27 cellular contexts compared by ENCODE assay signal in the genomic region with DNA sequence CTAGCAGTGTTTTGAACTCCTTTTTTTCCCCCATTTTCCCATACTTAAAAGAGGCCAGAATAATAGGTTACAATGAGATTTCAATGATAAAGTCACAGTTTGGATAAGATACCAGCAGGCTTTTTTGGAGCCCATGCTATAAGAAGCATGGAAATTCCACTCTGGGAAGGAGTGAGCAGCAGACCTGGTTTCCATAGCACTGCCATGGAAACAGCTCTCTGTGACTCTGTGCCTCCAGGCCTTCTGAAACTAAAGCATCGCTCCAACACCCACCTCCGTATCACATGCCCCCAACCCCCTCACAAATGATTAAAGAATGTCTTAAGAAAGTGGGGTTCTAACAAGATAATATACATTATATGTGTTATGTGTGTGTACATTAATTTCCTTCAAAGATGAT.
DNase-seq lines count a peak whose midpoint lies in the region; ATAC-seq and TF ChIP-seq lines count a peak whose summit lies in the region.
"Had no signal": no experiment of that assay in that cellular context is flagged by ENCODE, and none has a peak within 500 bp of the region (broad histone marks: within the 10 kb centered on the region; RNA-seq: fewer than 3 reads in every experiment).

No MANE protein-coding gene starts in this region.

- no peaks in the 10 kb centered on the region for H3K9me3 ChIP-seq in mammary epithelial cell (replicated peaks; ENCODE audit: insufficient read depth, low read length)
- no peaks in the 10 kb centered on the region for H3K9me3 ChIP-seq in breast epithelium
- H3K9me3 ChIP-seq: A549, esophagus squamous epithelium, HAP-1, neutrophil, prostate gland, stomach had no signal

- dilution Hi-C loops in mammary epithelial cell (cut with HindIII; ENCODE audit: low sequenced_read_pairs): no loop called here

- POLR2A ChIA-PET in T-cell (lab: Charles Lee): no interaction called here

- no peak overlapping the region for H3K4me2 ChIP-seq in mammary epithelial cell (ENCODE audit: insufficient read depth, low read depth, low read length)
- H3K4me2 ChIP-seq in mesendoderm (ENCODE audit: low read length): no peak overlapping the region

- H3K27me3 Mint-ChIP-seq in brain (no peaks in the 10 kb centered on the region), T-cell (peaks cover 5 to 7% of the 10 kb centered on the region in 2 donors)

- DNase-seq in mammary epithelial cell (peak; percentile 52), breast epithelium (ENCODE audit: low spot score in 2 of 2) (no peak), mesendoderm (peak; percentile 76), T-cell (no peak), ACHN (no peak), substantia nigra (lab: John Stamatoyannopoulos, UW) (no peak)
- DNase-seq: activated CD4-positive, alpha-beta T cell treated with anti-CD3 and anti-CD28 coated beads for 1 hour; activated CD8-positive, alpha-beta T cell treated with anti-CD3 and anti-CD28 coated beads for 36 hours; esophagus squamous epithelium; left colon; NCI-H1092; NCI-H2081 treated with DMSO at 0.1 percent for 48 hours; NCI-H526 had no signal

- H3K36me3 Mint-ChIP-seq in brain (no peaks in the 10 kb centered on the region), T-cell (no peaks in the 10 kb centered on the region)
- H3K36me3 Mint-ChIP-seq: activated naive CD4-positive, alpha-beta T cell treated with anti-CD3 and anti-CD28 coated beads, Interleukin-2, amount 50 U/mL, for 24 hours; memory B cell; type B pancreatic cell had no signal

- H3K36me3 ChIP-seq in mammary epithelial cell (ENCODE audit: insufficient read depth, low read length) (no peaks in the 10 kb centered on the region), breast epithelium (no peaks in the 10 kb centered on the region), mesendoderm (ENCODE audit: control insufficient read depth, insufficient read depth, low read length) (no peaks in the 10 kb centered on the region)
- H3K36me3 ChIP-seq: esophagus squamous epithelium, HAP-1, neutrophil, prostate gland, stomach had no signal

- WGBS in mammary epithelial cell (ENCODE audit: low coverage, missing lambda C conversion rate): 0% methylated on average over 2 of the region's 2 CpGs
- WGBS in mesendoderm (ENCODE audit: extremely low coverage, insufficient coverage, low lambda C conversion rate): no CpG with 5 or more reads among the region's 2 CpGs

- H3K18ac ChIP-seq in mesendoderm (ENCODE audit: low read length): no peak overlapping the region

- H3K9ac ChIP-seq in mammary epithelial cell (ENCODE audit: insufficient read depth, low read length): no peak overlapping the region
- no peak overlapping the region for H3K9ac ChIP-seq in mesendoderm (ENCODE audit: low read length)

- H3K27me3 ChIP-seq in mammary epithelial cell (ENCODE audit: insufficient read depth, low read length) (peaks cover 3% of the 10 kb centered on the region), breast epithelium (no peaks in the 10 kb centered on the region), mesendoderm (ENCODE audit: insufficient read depth, low read length, poor library complexity) (no peaks in the 10 kb centered on the region)
- H3K27me3 ChIP-seq: esophagus squamous epithelium, neutrophil, stomach had no signal

- in situ Hi-C loops in mammary epithelial cell (cut with MboI; ENCODE audit: low sequenced_read_pairs in 2 of 2): no loop called here
- in situ Hi-C loops in ACHN (cut with HindIII; ENCODE audit: low pct_ligation_motif_present, low pct_unique_long_range_greater_than_20kb, low sequenced_read_pairs): no loop called here

- intact Hi-C loops in mammary epithelial cell (cut with micrococcal nuclease): no loop called here
- intact Hi-C loops in breast epithelium (cut with DNase I; ENCODE audit: low total_unique reads): no loop called here

- H2AFZ ChIP-seq in mammary epithelial cell (ENCODE audit: low read depth, low read length): no peak overlapping the region

- H3K23ac ChIP-seq in mesendoderm (ENCODE audit: low read length): no peak overlapping the region

- peak overlapping the region in 3 of 5 experiments; percentile 37 to 61 (median 56) for H3K4me3 Mint-ChIP-seq in brain
- H3K4me3 Mint-ChIP-seq in T-cell: no peak overlapping the region
- H3K4me3 Mint-ChIP-seq: activated CD8-positive, alpha-beta T cell treated with anti-CD3 and anti-CD28 coated beads for 36 hours; activated naive CD4-positive, alpha-beta T cell treated with anti-CD3 and anti-CD28 coated beads, Interleukin-2, amount 50 U/mL, for 24 hours; B cell; memory B cell; T-helper 1 cell treated with Interleukin-12 subunit alpha and Interleukin-12 subunit beta and Interleukin-4 antibody, amounts not matched to agents 30 μg/mL and 1 μg/mL, for 36 hours; type B pancreatic cell had no signal

- TF ChIP-seq POLR2A in breast epithelium (IDR thresholded peaks at IDR 0.05): no peak

- H2BK5ac ChIP-seq in mesendoderm (ENCODE audit: low read length): no peak overlapping the region

- H3K4me1 Mint-ChIP-seq in brain (peaks cover 40% of the 10 kb centered on the region), T-cell (no peaks in the 10 kb centered on the region)
- H3K4me1 Mint-ChIP-seq: activated naive CD4-positive, alpha-beta T cell treated with anti-CD3 and anti-CD28 coated beads, Interleukin-2, amount 50 U/mL, for 24 hours; B cell; memory B cell had no signal

- no peak for ATAC-seq in T-cell (replicated peaks in 1 of 4)
- ATAC-seq: activated CD8-positive, alpha-beta T cell treated with anti-CD3 and anti-CD28 coated beads for 36 hours; left colon had no signal

- H3K79me1 ChIP-seq in mesendoderm (ENCODE audit: low read length): no peaks in the 10 kb centered on the region

- CTCF ChIA-PET in mammary epithelial cell (lab: Charles Lee; ENCODE audit: low non-redundant PET) (interaction anchor here (0.7 kb wide), 1 partner anchor 47 kb away, joined by 4 read pairs; no protein-coding TSS in a partner anchor), T-cell (lab: Charles Lee) (no interaction called here)

- H3K27ac ChIP-seq in mammary epithelial cell (ENCODE audit: insufficient read depth, low read depth, low read length) (no peak overlapping the region), breast epithelium (no peak overlapping the region), mesendoderm (ENCODE audit: low read depth, low read length) (no peak overlapping the region), temporal lobe (ENCODE audit: low read depth, low read length) (peak overlapping the region; percentile 55), substantia nigra (ENCODE audit: low read depth, low read length, poor library complexity, severe bottlenecking) (no peak overlapping the region)
- H3K27ac ChIP-seq: esophagus squamous epithelium, neutrophil, prostate gland, RWPE1, stomach had no signal

- H2BK15ac ChIP-seq in mesendoderm (replicated peaks; ENCODE audit: low read depth): no peak overlapping the region

- H3K9me3 Mint-ChIP-seq in brain (no peaks in the 10 kb centered on the region), T-cell (no peaks in the 10 kb centered on the region)
- H3K9me3 Mint-ChIP-seq: activated CD8-positive, alpha-beta T cell treated with anti-CD3 and anti-CD28 coated beads for 36 hours; activated T-helper 2 cell treated with anti-CD3 and anti-CD28 coated beads, Interferon-gamma antibody, Interleukin-2, Interleukin-4, amounts not matched to agents 10 μg/mL and 5 μg/mL and 100 μg/mL, durations not matched to agents 14 hours and 24 hours and 36 hours; memory B cell; T-helper 1 cell treated with Interleukin-12 subunit alpha and Interleukin-12 subunit beta and Interleukin-4 antibody, amounts not matched to agents 30 μg/mL and 1 μg/mL, for 36 hours; type B pancreatic cell had no signal

- H3K27ac Mint-ChIP-seq in brain: peak overlapping the region; percentile 19 to 87 (median 39)
- no peak overlapping the region for H3K27ac Mint-ChIP-seq in T-cell
- H3K27ac Mint-ChIP-seq: activated CD8-positive, alpha-beta T cell treated with anti-CD3 and anti-CD28 coated beads for 36 hours; activated naive CD4-positive, alpha-beta T cell treated with anti-CD3 and anti-CD28 coated beads, Interleukin-2, amount 50 U/mL, for 24 hours; activated T-helper 2 cell treated with anti-CD3 and anti-CD28 coated beads, Interferon-gamma antibody, Interleukin-2, Interleukin-4, amounts not matched to agents 10 μg/mL and 5 μg/mL and 100 μg/mL, durations not matched to agents 14 hours and 24 hours and 36 hours; B cell; memory B cell; T-helper 1 cell treated with Interleukin-12 subunit alpha and Interleukin-12 subunit beta and Interleukin-4 antibody, amounts not matched to agents 30 μg/mL and 1 μg/mL, for 36 hours; type B pancreatic cell had no signal

- no TSS peak for BruUV-seq in mammary epithelial cell (replicated peaks; lab: Mats Ljungman, UMichigan)

- no peak overlapping the region for H2AK5ac ChIP-seq in mesendoderm (ENCODE audit: low read length)

- H2BK120ac ChIP-seq in mesendoderm (ENCODE audit: low read depth, low read length): no peak overlapping the region

- no peak overlapping the region for H3K4ac ChIP-seq in mesendoderm (ENCODE audit: low read depth, low read length)

- H4K20me1 ChIP-seq in mammary epithelial cell (ENCODE audit: insufficient read depth, low read length): no peaks in the 10 kb centered on the region

- no peaks in the 10 kb centered on the region for H3K79me2 ChIP-seq in mammary epithelial cell (ENCODE audit: insufficient read depth, low read length)
- H3K79me2 ChIP-seq in mesendoderm (ENCODE audit: control insufficient read depth, insufficient read depth, low read length): no peaks in the 10 kb centered on the region

- TF ChIP-seq CTCF in mammary epithelial cell (conservative IDR thresholded peaks at IDR 0.05 in 1 of 2, IDR thresholded peaks at IDR 0.05 in 1 of 2; ENCODE audit: extremely low read depth in 1 of 2, insufficient read depth in 1 of 2, low read depth in 1 of 2, low read length in 2 of 2) (no peak), breast epithelium (IDR thresholded peaks at IDR 0.05) (no peak), brain (conservative IDR thresholded peaks at IDR 0.05) (no peak)

- H3K4me1 ChIP-seq in mammary epithelial cell (ENCODE audit: insufficient read depth, low read length) (peaks cover 5% of the 10 kb centered on the region), breast epithelium (no peaks in the 10 kb centered on the region), mesendoderm (ENCODE audit: control insufficient read depth, low read depth, low read length) (no peaks in the 10 kb centered on the region)
- H3K4me1 ChIP-seq: esophagus squamous epithelium, HAP-1, prostate gland, stomach had no signal

- H4K8ac ChIP-seq in mesendoderm (ENCODE audit: low read depth, low read length): no peak overlapping the region

- H3K56ac ChIP-seq in mesendoderm (ENCODE audit: low read length): no peak overlapping the region

- no peak overlapping the region for H4K5ac ChIP-seq in mesendoderm (ENCODE audit: low read length)

- no peak overlapping the region for H3K4me3 ChIP-seq in mammary epithelial cell (replicated peaks in 1 of 3; ENCODE audit: insufficient read depth in 1 of 3, low read depth in 2 of 3, low read length in 3 of 3)
- no peak overlapping the region for H3K4me3 ChIP-seq in breast epithelium
- no peak overlapping the region for H3K4me3 ChIP-seq in mesendoderm (ENCODE audit: low read length)
- H3K4me3 ChIP-seq: A549, esophagus squamous epithelium, HAP-1, prostate gland, stomach had no signal

Comparison
In these comparisons a context has a peak if more than half of its experiments do, and no peak if none do; other contexts are left out.
1. DNase-seq: peak in mammary epithelial cell (single experiment) and mesendoderm (single experiment); none in breast epithelium (0 of 2), T-cell (0 of 34), ACHN (single experiment) and substantia nigra (0 of 49).
2. H3K27ac Mint-ChIP-seq: peak in brain (5 of 5); none in T-cell (0 of 2).
3. H3K4me3 Mint-ChIP-seq: peak in brain (3 of 5); none in T-cell (0 of 3).